8 cellular contexts compared by ENCODE assay signal in genomic region chr12:93380480-93381121, GRCh38. TPM values are rescaled to one million over a fixed set of nuclear protein-coding genes. Genes with fewer than 3 reads are reported as not detected.
DNase-seq lines count a peak whose midpoint lies in the region; ATAC-seq and TF ChIP-seq lines count a peak whose summit lies in the region.

No MANE protein-coding gene starts in this region.

- TF ChIP-seq CTCF in Loucy (conservative IDR thresholded peaks at IDR 0.05; ENCODE audit: low read length) = peak; percentile 59

- no peaks in the 10 kb centered on the region for H3K27me3 ChIP-seq in Loucy (ENCODE audit: insufficient read depth, low read length, poor library complexity, severe bottlenecking)
- no peaks in the 10 kb centered on the region for H3K27me3 ChIP-seq in adipocyte (replicated peaks; ENCODE audit: control insufficient read depth, insufficient read depth, low read length)

- H3K27ac ChIP-seq in urinary bladder (ENCODE audit: low read depth) = no peak overlapping the region

- H3K36me3 ChIP-seq in ES-I3 (ENCODE audit: insufficient read depth, low read length) = no peaks in the 10 kb centered on the region
- no peaks in the 10 kb centered on the region for H3K36me3 ChIP-seq in Loucy (ENCODE audit: insufficient read depth, low read length)
- peaks cover 5% of the 10 kb centered on the region for H3K36me3 ChIP-seq in adipocyte (ENCODE audit: control insufficient read depth, insufficient read depth, low read length, severe bottlenecking)
- no peaks in the 10 kb centered on the region for H3K36me3 ChIP-seq in urinary bladder (ENCODE audit: insufficient read depth)

- peak overlapping the region; percentile 99; the same call in 1 of the 2 replicates for H3K9ac ChIP-seq in ES-I3 (ENCODE audit: low read depth, low read length)
- H3K9ac ChIP-seq in Loucy (ENCODE audit: low read depth, low read length, poor library complexity, severe bottlenecking) = peak overlapping the region; percentile 84
- peak overlapping the region; percentile 96 for H3K9ac ChIP-seq in adipocyte (ENCODE audit: low read length)

- H3F3A ChIP-seq in Loucy (ENCODE audit: low read depth) = no peaks in the 10 kb centered on the region

- H3K9me3 ChIP-seq in ES-I3 (ENCODE audit: control insufficient read depth, insufficient read depth, low read length) (no peaks in the 10 kb centered on the region), Loucy (ENCODE audit: insufficient read depth, low read depth, low read length) (no peaks in the 10 kb centered on the region), adipocyte (ENCODE audit: control insufficient read depth, low read length) (no peaks in the 10 kb centered on the region)

- ATAC-seq in GM18907 (IDR thresholded peaks at IDR 0.05; ENCODE audit: unreplicated experiment) (no peak), HG03439 (IDR thresholded peaks at IDR 0.05; ENCODE audit: unreplicated experiment) (no peak)

- 27% methylated on average over 2 of the region's 2 CpGs for WGBS in urinary bladder

- no peak overlapping the region for H2AFZ ChIP-seq in Loucy (ENCODE audit: low read length)

- H3K4me1 ChIP-seq in ES-I3 (ENCODE audit: insufficient read depth, low read length) (peaks cover 27% of the 10 kb centered on the region), Loucy (ENCODE audit: insufficient read depth, low read length, poor library complexity, severe bottlenecking) (peaks cover 37% of the 10 kb centered on the region), adipocyte (ENCODE audit: control insufficient read depth, insufficient read depth, low read length) (peaks cover 37% of the 10 kb centered on the region), urinary bladder (ENCODE audit: insufficient read depth) (no peaks in the 10 kb centered on the region)

- H3K79me2 ChIP-seq in Loucy (ENCODE audit: insufficient read depth, low read length) = peaks cover 73% of the 10 kb centered on the region

- no peaks in the 10 kb centered on the region for H3K9me2 ChIP-seq in Loucy (replicated peaks; ENCODE audit: low read depth, low read length)

- H3K4me3 ChIP-seq in Loucy (ENCODE audit: low read length, poor library complexity, severe bottlenecking) (peak overlapping the region; percentile 84), adipocyte (ENCODE audit: low read length) (peak overlapping the region; percentile 99), urinary bladder (ENCODE audit: low read depth, low read length) (peak overlapping the region; percentile 29)

- peak overlapping the region; percentile 73 for H3K4me2 ChIP-seq in Loucy (ENCODE audit: low read depth, low read length, poor library complexity, severe bottlenecking)

- DNase-seq in adipocyte (ENCODE audit: low read depth) (peak; percentile 63), kidney tubule cell (ENCODE audit: low spot score) (peak; percentile 32), NCI-H1417 treated with DMSO at 0.1 percent for 48 hours (lab: John Stamatoyannopoulos, UW) (no peak)

- peaks cover 49% of the 10 kb centered on the region for H4K20me1 ChIP-seq in Loucy (ENCODE audit: insufficient read depth, low read length, poor library complexity, severe bottlenecking)

RNA-seq across cellular contexts. Expression of gene NUDT4, which starts 2.9 kb away (rescaled TPM):
- 103 TPM for total RNA-seq in urinary bladder
- 46.4 TPM for polyA plus RNA-seq in urinary bladder

Comparison
In these comparisons a context has a peak if more than half of its experiments do, and no peak if none do; other contexts are left out.
1. H3K4me3 ChIP-seq: peak in every context shown above with its lines; median percentile 99 in adipocyte; 84 in Loucy; 29 in urinary bladder.